In genomic region chr3:183539821-183540220, GRCh38 we compare ENCODE assay signal across 1 cellular context.
TF ChIP-seq lines count a peak whose summit lies in the region.

No MANE protein-coding gene starts in this region.

TF ChIP-seq in GM12878, 131 proteins besides CTCF, POLR2A, EP300 and RAD21:
- TF ChIP-seq ATF7 (IDR thresholded peaks at IDR 0.05; ENCODE audit: low read depth) (0 out of 2 replicates have a peak, but pooled peaks have one; percentile 34), KLF5 (IDR thresholded peaks at IDR 0.05; ENCODE audit: partially characterized antibody) (no peak), RUNX3 (IDR thresholded peaks at IDR 0.05; ENCODE audit: low read length) (peak; percentile 50; the same call in 1 of the 2 replicates), EED (IDR thresholded peaks at IDR 0.05; ENCODE audit: low read depth) (peak; percentile 49; the same call in 1 of the 2 replicates), ZNF687 (IDR thresholded peaks at IDR 0.05) (0 out of 2 replicates have a peak, but pooled peaks have one; percentile 39)
